ENCODE assay signal across 8 cellular contexts in the genomic region with DNA sequence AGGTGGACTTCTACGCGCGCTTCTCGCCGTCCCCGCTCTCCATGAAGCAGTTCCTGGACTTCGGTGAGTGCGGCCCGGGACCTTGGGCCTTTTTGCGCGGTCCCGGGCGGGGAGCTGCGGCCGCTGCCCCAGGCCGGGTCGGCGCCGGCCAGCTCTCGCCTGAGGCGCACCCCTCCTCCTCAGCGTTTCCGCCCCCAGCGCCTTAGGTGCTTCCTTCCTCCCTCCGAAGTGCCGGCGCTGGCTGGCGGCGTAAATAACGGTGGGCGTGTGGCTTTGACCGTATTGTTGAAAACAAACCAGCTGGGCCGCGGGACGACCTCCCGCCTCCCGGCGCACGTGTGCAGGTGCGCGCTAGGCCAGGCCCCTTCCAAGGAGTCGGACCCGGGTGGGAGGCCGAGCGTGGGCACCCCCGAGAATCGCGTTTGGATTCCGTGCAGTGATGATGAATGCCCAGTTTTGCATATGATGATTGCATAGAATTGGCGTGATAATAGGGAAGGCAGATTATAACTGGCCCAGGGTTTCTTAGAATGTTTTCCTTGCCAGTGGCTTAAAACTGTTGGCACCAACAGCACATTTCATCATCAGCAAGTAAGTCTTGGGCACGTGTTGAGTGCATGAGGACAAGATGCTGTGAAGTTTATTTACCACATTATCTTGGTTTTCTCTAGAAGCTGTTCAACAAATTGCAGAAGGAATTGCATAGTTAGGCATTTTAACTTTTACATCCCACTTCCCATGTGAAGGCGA. TPM values are rescaled to one million over a fixed set of nuclear protein-coding genes. Genes with fewer than 3 reads are reported as not detected.
A peak's percentile ranks its signal among the peaks of the same experiment; 100 is the strongest.
DNase-seq lines count a peak whose midpoint lies in the region; ATAC-seq and TF ChIP-seq lines count a peak whose summit lies in the region.

No MANE protein-coding gene starts in this region.

- H3K4me3 ChIP-seq in NT2/D1 (ENCODE audit: insufficient read length, low read depth) (peak overlapping the region; percentile 75), esophagus squamous epithelium (peak overlapping the region; percentile 67 to 90 (median 76))

- TF ChIP-seq CTCF in esophagus squamous epithelium (IDR thresholded peaks at IDR 0.05): no peak

- no peak for TF ChIP-seq POLR2A in esophagus squamous epithelium (IDR thresholded peaks at IDR 0.05)

- H3K27me3 Mint-ChIP-seq in natural killer cell treated with Interleukin-12 subunit alpha and Interleukin-12 subunit beta and Interleukin-15 and Interleukin-18, amount 100 ng/mL, for 72 hours: no peaks in the 10 kb centered on the region
- no peaks in the 10 kb centered on the region for H3K27me3 Mint-ChIP-seq in stimulated activated naive CD8-positive, alpha-beta T cell treated with anti-CD3 and anti-CD28 coated beads, Interleukin-15, Interleukin-2, amounts not matched to agents 100 ng/mL and 50 ng/mL, for 24 hours

- DNase-seq in CD1c-positive myeloid dendritic cell (ENCODE audit: extremely low spot score): peak; percentile 84
- peak; percentile 77 for DNase-seq in NT2/D1 (ENCODE audit: low read depth, low spot score)
- DNase-seq in activated T-cell treated with anti-CD3 and anti-CD28 coated beads for 48 hours (ENCODE audit: low read depth): peak; percentile 65
- peak; percentile 13 for DNase-seq in esophagus squamous epithelium (lab: John Stamatoyannopoulos, UW)
- DNase-seq in natural killer cell treated with Interleukin-12 subunit alpha and Interleukin-12 subunit beta and Interleukin-15 and Interleukin-18, amount 100 ng/mL, for 72 hours (ENCODE audit: low spot score): peak; percentile 81

- H3K9me3 Mint-ChIP-seq in natural killer cell treated with Interleukin-12 subunit alpha and Interleukin-12 subunit beta and Interleukin-15 and Interleukin-18, amount 100 ng/mL, for 72 hours: no peaks in the 10 kb centered on the region
- no peaks in the 10 kb centered on the region for H3K9me3 Mint-ChIP-seq in stimulated activated naive CD8-positive, alpha-beta T cell treated with anti-CD3 and anti-CD28 coated beads, Interleukin-15, Interleukin-2, amounts not matched to agents 100 ng/mL and 50 ng/mL, for 24 hours

- H3K4me3 Mint-ChIP-seq in natural killer cell treated with Interleukin-12 subunit alpha and Interleukin-12 subunit beta and Interleukin-15 and Interleukin-18, amount 100 ng/mL, for 72 hours: peak overlapping the region; percentile 90
- H3K4me3 Mint-ChIP-seq in stimulated activated naive CD8-positive, alpha-beta T cell treated with anti-CD3 and anti-CD28 coated beads, Interleukin-15, Interleukin-2, amounts not matched to agents 100 ng/mL and 50 ng/mL, for 24 hours: peak overlapping the region; percentile 95

- peak overlapping the region; percentile 84 to 97 (median 94) for H3K27ac ChIP-seq in esophagus squamous epithelium

- peaks cover 25 to 26% of the 10 kb centered on the region in 2 donors for H3K4me1 Mint-ChIP-seq in natural killer cell treated with Interleukin-12 subunit alpha and Interleukin-12 subunit beta and Interleukin-15 and Interleukin-18, amount 100 ng/mL, for 72 hours (ENCODE audit: low read depth in 2 of 2)
- peaks cover 67% of the 10 kb centered on the region for H3K4me1 Mint-ChIP-seq in stimulated activated naive CD8-positive, alpha-beta T cell treated with anti-CD3 and anti-CD28 coated beads, Interleukin-15, Interleukin-2, amounts not matched to agents 100 ng/mL and 50 ng/mL, for 24 hours (ENCODE audit: low read depth)

- H3K4me1 ChIP-seq in NT2/D1 (ENCODE audit: insufficient read depth, insufficient read length): peaks cover 3% of the 10 kb centered on the region
- peaks cover 4 to 36% (median 12%) of the 10 kb centered on the region in 3 donors for H3K4me1 ChIP-seq in esophagus squamous epithelium

- H3K9me3 ChIP-seq in NT2/D1 (ENCODE audit: insufficient read depth, low read length) (peaks cover 9% of the 10 kb centered on the region; the same call in 1 of the 2 replicates), esophagus squamous epithelium (no peaks in the 10 kb centered on the region)

- H3K36me3 Mint-ChIP-seq in natural killer cell treated with Interleukin-12 subunit alpha and Interleukin-12 subunit beta and Interleukin-15 and Interleukin-18, amount 100 ng/mL, for 72 hours: no peaks in the 10 kb centered on the region
- H3K36me3 Mint-ChIP-seq in stimulated activated naive CD8-positive, alpha-beta T cell treated with anti-CD3 and anti-CD28 coated beads, Interleukin-15, Interleukin-2, amounts not matched to agents 100 ng/mL and 50 ng/mL, for 24 hours (ENCODE audit: low read depth): peaks cover 43% of the 10 kb centered on the region

- intact Hi-C loops in esophagus squamous epithelium (cut with DNase I): no loop called here

- H3K27ac Mint-ChIP-seq in natural killer cell treated with Interleukin-12 subunit alpha and Interleukin-12 subunit beta and Interleukin-15 and Interleukin-18, amount 100 ng/mL, for 72 hours: peak overlapping the region; percentile 84 to 90
- peak overlapping the region; percentile 97 for H3K27ac Mint-ChIP-seq in stimulated activated naive CD8-positive, alpha-beta T cell treated with anti-CD3 and anti-CD28 coated beads, Interleukin-15, Interleukin-2, amounts not matched to agents 100 ng/mL and 50 ng/mL, for 24 hours

- peak overlapping the region; percentile 86 for H3K9ac ChIP-seq in NT2/D1 (ENCODE audit: insufficient read length, low read depth)

- H3K27me3 ChIP-seq in NT2/D1 (ENCODE audit: insufficient read depth, insufficient read length): no peaks in the 10 kb centered on the region
- H3K27me3 ChIP-seq in esophagus squamous epithelium: no peaks in the 10 kb centered on the region

- H3K36me3 ChIP-seq in NT2/D1 (ENCODE audit: insufficient read depth, insufficient read length, low read length) (peaks cover 3% of the 10 kb centered on the region), esophagus squamous epithelium (peaks cover 0 to 22% (median 5%) of the 10 kb centered on the region in 3 donors)

- ATAC-seq in GM19324 (IDR thresholded peaks at IDR 0.05; ENCODE audit: low FRiP score, unreplicated experiment) (peak; percentile 79), HG03432 (IDR thresholded peaks at IDR 0.05; ENCODE audit: unreplicated experiment) (peak; percentile 75)
- peak; percentile 78 to 81 for ATAC-seq in natural killer cell treated with Interleukin-12 subunit alpha and Interleukin-12 subunit beta and Interleukin-15 and Interleukin-18, amount 100 ng/mL, for 72 hours

- 5 to 6% methylated on average over 11 to 12 of the region's 52 CpGs for WGBS in esophagus squamous epithelium, 2 donors

RNA-seq across cellular contexts. Expression of a gene that starts 0.6 kb away (rescaled TPM):
- 10 to 100 TPM; 10.3 to 21.4 (median 16.7) TPM for total RNA-seq in esophagus squamous epithelium
- total RNA-seq in natural killer cell treated with Interleukin-12 subunit alpha and Interleukin-12 subunit beta and Interleukin-15 and Interleukin-18, amount 100 ng/mL, for 72 hours: 10 to 100 TPM; 22.3 to 34.9 TPM

Comparison
In these comparisons a context has a peak if more than half of its experiments do, and no peak if none do; other contexts are left out.
1. Peak in every context shown above with its lines: DNase-seq, ATAC-seq, H3K4me3 ChIP-seq and H3K27ac ChIP-seq.
2. DNase-seq: peak in every context shown above with its lines; median percentile 84 in CD1c-positive myeloid dendritic cell; 81 in natural killer cell treated with Interleukin-12 subunit alpha and Interleukin-12 subunit beta and Interleukin-15 and Interleukin-18, amount 100 ng/mL, for 72 hours; 77 in NT2/D1; 65 in activated T-cell treated with anti-CD3 and anti-CD28 coated beads for 48 hours; 13 in esophagus squamous epithelium.